In the genomic region with DNA sequence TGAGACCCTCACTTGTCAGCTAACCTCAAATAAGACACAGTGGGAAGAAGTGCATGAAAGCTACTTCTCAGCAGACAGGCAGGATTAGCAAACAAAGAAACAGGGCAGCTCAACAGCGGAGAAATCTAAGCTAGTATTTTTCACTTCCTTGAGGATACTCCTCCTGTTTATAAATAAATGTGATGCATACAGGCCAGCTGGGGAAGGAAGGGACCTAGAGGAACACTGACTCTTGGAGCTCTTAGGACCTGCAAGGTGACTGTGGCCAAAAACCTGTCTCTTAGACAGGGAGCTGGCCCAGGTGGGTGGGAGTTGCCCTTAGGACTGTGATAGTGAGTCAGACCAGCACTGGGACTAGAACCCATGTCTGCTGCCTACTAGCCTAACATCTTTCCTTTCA, we compare ENCODE assay signal across 15 cellular contexts. TPM values are rescaled to one million over a fixed set of nuclear protein-coding genes. Genes with fewer than 3 reads are reported as not detected.
DNase-seq lines count a peak whose midpoint lies in the region; ATAC-seq, FAIRE-seq and TF ChIP-seq lines count a peak whose summit lies in the region.
"Had no signal": no experiment of that assay in that cellular context is flagged by ENCODE, and none has a peak within 500 bp of the region (broad histone marks: within the 10 kb centered on the region; RNA-seq: fewer than 3 reads in every experiment).

No MANE protein-coding gene starts in this region.

- peaks cover 0 to 5% (median 0%) of the 10 kb centered on the region in 3 donors for H3K4me1 ChIP-seq in pancreas

- H3K27ac Mint-ChIP-seq in brain (peak overlapping the region in 4 of 5 experiments; percentile 38 to 96 (median 65)), nephron (peak overlapping the region in 2 of 3 experiments; percentile 21 to 37)
- H3K27ac Mint-ChIP-seq in activated naive CD4-positive, alpha-beta T cell treated with anti-CD3 and anti-CD28 coated beads, Interleukin-2, amount 10 ng/mL, durations not matched to agents 7 days and 5 days, result no peak overlapping the region
- H3K27ac Mint-ChIP-seq: CD4-positive, CD25-positive, alpha-beta regulatory T cell; H9 had no signal

- H3K9me3 Mint-ChIP-seq in brain (peaks cover 0 to 12% (median 0%) of the 10 kb centered on the region in 5 experiments), nephron (peaks cover 7% of the 10 kb centered on the region)
- no peaks in the 10 kb centered on the region for H3K9me3 Mint-ChIP-seq in activated naive CD4-positive, alpha-beta T cell treated with anti-CD3 and anti-CD28 coated beads, Interleukin-2, amount 10 ng/mL, durations not matched to agents 7 days and 5 days

- intact Hi-C loops in pancreas (cut with DNase I), result no loop called here

- DNase-seq in NCI-H82 (lab: John Stamatoyannopoulos, UW) (peak; percentile 35), NCI-H82 treated with DMSO at 0.1 percent for 48 hours (lab: John Stamatoyannopoulos, UW; ENCODE audit: unreplicated experiment) (no peak), pancreas (no peak), SK-N-DZ (ENCODE audit: low spot score) (no peak)
- DNase-seq in activated naive CD4-positive, alpha-beta T cell treated with anti-CD3 and anti-CD28 coated beads, Interleukin-2, amount 10 ng/mL, durations not matched to agents 7 days and 5 days, result no peak
- DNase-seq: CD4-positive, CD25-positive, alpha-beta regulatory T cell; GOT3; H9; IMR-90 had no signal

- 82 to 95% methylated on average over 1 of the region's 1 CpG for WGBS in pancreas, 2 donors

- H3K27me3 ChIP-seq in pancreas, result no peaks in the 10 kb centered on the region

- no peak overlapping the region for H3K4me3 ChIP-seq in pancreas
- H3K4me3 ChIP-seq: GM12878 had no signal

- H3K27me3 Mint-ChIP-seq in brain (peaks cover 19% of the 10 kb centered on the region), nephron (ENCODE audit: low read depth) (peaks cover 50% of the 10 kb centered on the region)
- peaks cover 62% of the 10 kb centered on the region for H3K27me3 Mint-ChIP-seq in activated naive CD4-positive, alpha-beta T cell treated with anti-CD3 and anti-CD28 coated beads, Interleukin-2, amount 10 ng/mL, durations not matched to agents 7 days and 5 days

- ATAC-seq in pancreas, result no peak
- no peak for ATAC-seq in GM18511 (IDR thresholded peaks at IDR 0.05; ENCODE audit: unreplicated experiment)
- ATAC-seq: GM12878 had no signal

- H3K9me3 ChIP-seq in pancreas, result no peaks in the 10 kb centered on the region

- FAIRE-seq in pancreas (lab: Jason Lieb, UNC), result no peak
- FAIRE-seq: GM12878, GM18507 had no signal

- H3K27ac ChIP-seq in pancreas, result no peak overlapping the region
- H3K27ac ChIP-seq: 22Rv1 had no signal

- TF ChIP-seq CTCF in brain (conservative IDR thresholded peaks at IDR 0.05), result no peak
- no peak for TF ChIP-seq CTCF in nephron (IDR thresholded peaks at IDR 0.05; ENCODE audit: unreplicated experiment in 3 of 3)
- TF ChIP-seq CTCF in pancreas (IDR thresholded peaks at IDR 0.05), result no peak

- H3K4me1 Mint-ChIP-seq in brain, result peaks cover 63% of the 10 kb centered on the region
- peaks cover 43% of the 10 kb centered on the region for H3K4me1 Mint-ChIP-seq in nephron
- H3K4me1 Mint-ChIP-seq in activated naive CD4-positive, alpha-beta T cell treated with anti-CD3 and anti-CD28 coated beads, Interleukin-2, amount 10 ng/mL, durations not matched to agents 7 days and 5 days, result peaks cover 15% of the 10 kb centered on the region

- CTCF ChIA-PET in activated naive CD4-positive, alpha-beta T cell treated with anti-CD3 and anti-CD28 coated beads, Interleukin-2, amount 10 ng/mL, durations not matched to agents 7 days and 5 days (lab: Charles Lee), result interaction anchor here (1.2 kb wide), 1 partner anchor 111 kb away, joined by 3 read pairs; no protein-coding TSS in a partner anchor

- H3K36me3 ChIP-seq in pancreas, result no peaks in the 10 kb centered on the region

- peaks cover 38% of the 10 kb centered on the region for H3K36me3 Mint-ChIP-seq in brain
- H3K36me3 Mint-ChIP-seq in nephron (ENCODE audit: low read depth), result no peaks in the 10 kb centered on the region
- H3K36me3 Mint-ChIP-seq in activated naive CD4-positive, alpha-beta T cell treated with anti-CD3 and anti-CD28 coated beads, Interleukin-2, amount 10 ng/mL, durations not matched to agents 7 days and 5 days, result no peaks in the 10 kb centered on the region
- H3K36me3 Mint-ChIP-seq: CD4-positive, CD25-positive, alpha-beta regulatory T cell had no signal

- H3K4me3 Mint-ChIP-seq in brain, result peak overlapping the region in 4 of 5 experiments; percentile 51 to 97 (median 71)
- no peak overlapping the region for H3K4me3 Mint-ChIP-seq in nephron
- no peak overlapping the region for H3K4me3 Mint-ChIP-seq in activated naive CD4-positive, alpha-beta T cell treated with anti-CD3 and anti-CD28 coated beads, Interleukin-2, amount 10 ng/mL, durations not matched to agents 7 days and 5 days
- H3K4me3 Mint-ChIP-seq: CD4-positive, CD25-positive, alpha-beta regulatory T cell; H9 had no signal

RNA-seq across cellular contexts. Expression of a gene that starts 4.8 kb away (rescaled TPM):
- polyA plus RNA-seq in brain (ENCODE audit: insufficient read depth, low read depth, low replicate concordance), result 12.1 TPM
- 1 to 10 TPM; 1.4 to 7.0 (median 4.4) TPM for total RNA-seq in pancreas
- 1 to 10 TPM; 2.9 to 4.2 TPM for polyA plus RNA-seq in pancreas
- 15.2 and 16.7 TPM in 2 replicates for polyA plus RNA-seq in SK-N-DZ (2014; cell fraction: cytosol; rRNA removed)
- 8.2 and 9.4 TPM in 2 replicates for polyA plus RNA-seq in SK-N-DZ (2014; cell fraction: nucleus; rRNA removed)
- total RNA-seq: CD4-positive, CD25-positive, alpha-beta regulatory T cell had no signal
- polyA plus RNA-seq: CD4-positive, CD25-positive, alpha-beta regulatory T cell had no signal

Comparison
In these comparisons a context has a peak if more than half of its experiments do, and no peak if none do; other contexts are left out.
1. H3K4me3 Mint-ChIP-seq: peak in brain (4 of 5); none in nephron (0 of 3) and activated naive CD4-positive, alpha-beta T cell treated with anti-CD3 and anti-CD28 coated beads, Interleukin-2, amount 10 ng/mL, durations not matched to agents 7 days and 5 days (single experiment).